ENCODE assay signal across 8 cellular contexts in genomic region chr10:68720793-68721672, GRCh38. TPM values are rescaled to one million over a fixed set of nuclear protein-coding genes. Genes with fewer than 3 reads are reported as not detected.
DNase-seq lines count a peak whose midpoint lies in the region; ATAC-seq and TF ChIP-seq lines count a peak whose summit lies in the region.

Gene CCAR1, plus strand, starts transcription at chr10:68721239. Its CDS starts 1,266 bp downstream, at chr10:68722505.

- H3K4me1 ChIP-seq in spleen = peaks cover 10 to 25% (median 14%) of the 10 kb centered on the region in 6 donors

- peaks cover 0 to 34% (median 23%) of the 10 kb centered on the region in 6 donors for H3K36me3 ChIP-seq in spleen

- peaks cover 20% of the 10 kb centered on the region for H3K4me1 Mint-ChIP-seq in central memory CD8-positive, alpha-beta T cell

- TF ChIP-seq CTCF in AG09309 (IDR thresholded peaks at IDR 0.05; ENCODE audit: control insufficient read depth, insufficient read depth, low read depth, low read length, missing control alignments) (no peak), spleen (IDR thresholded peaks at IDR 0.05 in 8 of 11, conservative IDR thresholded peaks at IDR 0.05 in 3 of 11) (peak in 2 of 11 experiments; percentile 16 to 22)

- H3K27ac ChIP-seq in spleen = peak within 1 kb of the TSS; percentile 85 to 96 (median 94)

- H3K27me3 ChIP-seq in spleen (replicated peaks in 1 of 7) = no peaks in the 10 kb centered on the region

- H3K27me3 Mint-ChIP-seq in central memory CD8-positive, alpha-beta T cell = no peaks in the 10 kb centered on the region

- H3K9me3 ChIP-seq in spleen = no peaks in the 10 kb centered on the region

- no peaks in the 10 kb centered on the region for H3K9me3 Mint-ChIP-seq in central memory CD8-positive, alpha-beta T cell

- peak within 1 kb of the TSS; percentile 97 for H3K27ac Mint-ChIP-seq in central memory CD8-positive, alpha-beta T cell (ENCODE audit: low read depth)

- WGBS in spleen, 5 donors = 0% methylated on average over 42 to 72 of the region's 72 CpGs

- peaks cover 35% of the 10 kb centered on the region for H3K36me3 Mint-ChIP-seq in central memory CD8-positive, alpha-beta T cell (ENCODE audit: insufficient read depth)

- peak; percentile 95 for DNase-seq in AG09309 (ENCODE audit: low read depth)
- peak; percentile 96 to 98 for DNase-seq in NCI-H446 (lab: John Stamatoyannopoulos, UW)
- peak; percentile 92 for DNase-seq in activated CD4-positive, CD25-positive, alpha-beta regulatory T cell treated with anti-CD3 and anti-CD28 coated beads, Interleukin-2, amount 50 U/mL, for 16 hours (ENCODE audit: low read depth, low spot score)
- DNase-seq in central memory CD8-positive, alpha-beta T cell (ENCODE audit: low spot score in 2 of 2) = peak; percentile 92 to 94
- DNase-seq in inferior parietal cortex (ENCODE audit: extremely low spot score) = peak; percentile 97
- peak; percentile 99 for DNase-seq in spleen

- H3K4me3 ChIP-seq in AG09309 (ENCODE audit: control insufficient read depth, low read depth, low read length) (peak within 1 kb of the TSS; percentile 96), spleen (peak within 1 kb of the TSS; percentile 82 to 99 (median 93))

- intact Hi-C loops in spleen (cut with DNase I; ENCODE audit: low total_unique reads) = loop anchor here (10.0 kb wide), 1 partner anchor 196 kb away; the partner anchor contains the start of gene SLC25A16

- TF ChIP-seq POLR2A in spleen (IDR thresholded peaks at IDR 0.05) = peak in 1 of 3 donors; percentile 70

- ATAC-seq in GM19025 (IDR thresholded peaks at IDR 0.05; ENCODE audit: low read depth, unreplicated experiment) (peak; percentile 99), HG03342 (IDR thresholded peaks at IDR 0.05; ENCODE audit: unreplicated experiment) (peak; percentile 98)
- ATAC-seq in central memory CD8-positive, alpha-beta T cell (replicated peaks; ENCODE audit: extremely low read depth, poor library complexity, severe bottlenecking) = peak; percentile 99

- H3K4me3 Mint-ChIP-seq in central memory CD8-positive, alpha-beta T cell = peak within 1 kb of the TSS; percentile 91

RNA-seq across cellular contexts. Expression of gene CCAR1, which starts in this region (rescaled TPM):
- total RNA-seq in spleen = 10 to 100 TPM; 57.5 to 83.6 (median 65.7) TPM
- polyA plus RNA-seq in spleen = 10 to 100 TPM; 37.4 to 72.8 (median 46.0) TPM

Comparison
In these comparisons a context has a peak if more than half of its experiments do, and no peak if none do; other contexts are left out.
1. Peak in every context shown above with its lines: DNase-seq, ATAC-seq, H3K4me3 ChIP-seq and H3K27ac ChIP-seq.